Comparison of ENCODE assay signal across 1 cellular context in the genomic region with DNA sequence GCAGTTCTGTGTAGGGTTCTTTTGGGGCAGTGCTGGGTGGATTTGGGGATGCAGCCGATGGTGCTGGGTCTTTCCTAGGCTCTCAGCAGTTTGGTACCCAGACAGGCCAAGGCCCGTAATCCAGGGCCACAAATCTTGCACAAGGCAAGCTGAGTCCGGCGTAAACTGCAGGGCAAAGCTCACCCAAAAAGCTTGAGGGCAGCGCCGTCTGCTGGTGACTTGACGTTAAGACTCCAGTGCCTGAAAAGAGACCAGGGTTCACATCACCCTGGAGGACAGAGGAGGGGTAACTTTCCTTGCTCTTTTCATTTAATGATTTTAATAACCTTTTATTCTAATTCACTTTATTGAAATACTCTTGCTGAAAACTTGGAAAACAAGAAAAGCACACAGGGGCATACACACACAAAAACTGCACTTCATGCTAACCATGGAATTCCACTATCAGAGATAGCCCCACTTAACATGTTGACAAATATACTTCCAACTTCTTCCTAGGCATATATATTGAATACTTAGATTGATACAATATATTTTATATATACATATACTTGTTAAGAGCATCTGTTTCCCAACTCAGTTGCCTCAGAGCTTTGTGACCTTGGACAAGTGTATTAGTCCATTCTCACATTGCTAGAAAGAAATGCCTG.
TF ChIP-seq lines count a peak whose summit lies in the region.

No MANE protein-coding gene starts in this region.

TF ChIP-seq in HepG2, 621 proteins besides CTCF, POLR2A, EP300 and RAD21 (continues in another document):
- TF ChIP-seq GATAD1 (CRISPR knock-in tag; IDR thresholded peaks at IDR 0.05): 0 out of 2 replicates have a peak, but pooled peaks have one; percentile 50
- TF ChIP-seq ZNF577 (CRISPR knock-in tag; IDR thresholded peaks at IDR 0.05; ENCODE audit: borderline replicate concordance, low read depth): no peak
- no peak for TF ChIP-seq ZNF362 (CRISPR knock-in tag; IDR thresholded peaks at IDR 0.05; ENCODE audit: borderline replicate concordance)
- TF ChIP-seq, protein P1, sequence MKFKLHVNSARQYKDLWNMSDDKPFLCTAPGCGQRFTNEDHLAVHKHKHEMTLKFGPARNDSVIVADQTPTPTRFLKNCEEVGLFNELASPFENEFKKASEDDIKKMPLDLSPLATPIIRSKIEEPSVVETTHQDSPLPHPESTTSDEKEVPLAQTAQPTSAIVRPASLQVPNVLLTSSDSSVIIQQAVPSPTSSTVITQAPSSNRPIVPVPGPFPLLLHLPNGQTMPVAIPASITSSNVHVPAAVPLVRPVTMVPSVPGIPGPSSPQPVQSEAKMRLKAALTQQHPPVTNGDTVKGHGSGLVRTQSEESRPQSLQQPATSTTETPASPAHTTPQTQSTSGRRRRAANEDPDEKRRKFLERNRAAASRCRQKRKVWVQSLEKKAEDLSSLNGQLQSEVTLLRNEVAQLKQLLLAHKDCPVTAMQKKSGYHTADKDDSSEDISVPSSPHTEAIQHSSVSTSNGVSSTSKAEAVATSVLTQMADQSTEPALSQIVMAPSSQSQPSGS (CRISPR knock-in tag; IDR thresholded peaks at IDR 0.05): no peak
- no peak for TF ChIP-seq MAF1 (CRISPR knock-in tag; IDR thresholded peaks at IDR 0.05; ENCODE audit: borderline replicate concordance)
- 0 out of 2 replicates have a peak, but pooled peaks have one; percentile 34 for TF ChIP-seq ZKSCAN1 (IDR thresholded peaks at IDR 0.05; ENCODE audit: low read length)
- TF ChIP-seq SMARCE1 (IDR thresholded peaks at IDR 0.05; ENCODE audit: borderline replicate concordance): no peak
- TF ChIP-seq NRL (CRISPR knock-in tag; IDR thresholded peaks at IDR 0.05; ENCODE audit: borderline replicate concordance): 0 out of 2 replicates have a peak, but pooled peaks have one; percentile 31
- TF ChIP-seq, protein P2, sequence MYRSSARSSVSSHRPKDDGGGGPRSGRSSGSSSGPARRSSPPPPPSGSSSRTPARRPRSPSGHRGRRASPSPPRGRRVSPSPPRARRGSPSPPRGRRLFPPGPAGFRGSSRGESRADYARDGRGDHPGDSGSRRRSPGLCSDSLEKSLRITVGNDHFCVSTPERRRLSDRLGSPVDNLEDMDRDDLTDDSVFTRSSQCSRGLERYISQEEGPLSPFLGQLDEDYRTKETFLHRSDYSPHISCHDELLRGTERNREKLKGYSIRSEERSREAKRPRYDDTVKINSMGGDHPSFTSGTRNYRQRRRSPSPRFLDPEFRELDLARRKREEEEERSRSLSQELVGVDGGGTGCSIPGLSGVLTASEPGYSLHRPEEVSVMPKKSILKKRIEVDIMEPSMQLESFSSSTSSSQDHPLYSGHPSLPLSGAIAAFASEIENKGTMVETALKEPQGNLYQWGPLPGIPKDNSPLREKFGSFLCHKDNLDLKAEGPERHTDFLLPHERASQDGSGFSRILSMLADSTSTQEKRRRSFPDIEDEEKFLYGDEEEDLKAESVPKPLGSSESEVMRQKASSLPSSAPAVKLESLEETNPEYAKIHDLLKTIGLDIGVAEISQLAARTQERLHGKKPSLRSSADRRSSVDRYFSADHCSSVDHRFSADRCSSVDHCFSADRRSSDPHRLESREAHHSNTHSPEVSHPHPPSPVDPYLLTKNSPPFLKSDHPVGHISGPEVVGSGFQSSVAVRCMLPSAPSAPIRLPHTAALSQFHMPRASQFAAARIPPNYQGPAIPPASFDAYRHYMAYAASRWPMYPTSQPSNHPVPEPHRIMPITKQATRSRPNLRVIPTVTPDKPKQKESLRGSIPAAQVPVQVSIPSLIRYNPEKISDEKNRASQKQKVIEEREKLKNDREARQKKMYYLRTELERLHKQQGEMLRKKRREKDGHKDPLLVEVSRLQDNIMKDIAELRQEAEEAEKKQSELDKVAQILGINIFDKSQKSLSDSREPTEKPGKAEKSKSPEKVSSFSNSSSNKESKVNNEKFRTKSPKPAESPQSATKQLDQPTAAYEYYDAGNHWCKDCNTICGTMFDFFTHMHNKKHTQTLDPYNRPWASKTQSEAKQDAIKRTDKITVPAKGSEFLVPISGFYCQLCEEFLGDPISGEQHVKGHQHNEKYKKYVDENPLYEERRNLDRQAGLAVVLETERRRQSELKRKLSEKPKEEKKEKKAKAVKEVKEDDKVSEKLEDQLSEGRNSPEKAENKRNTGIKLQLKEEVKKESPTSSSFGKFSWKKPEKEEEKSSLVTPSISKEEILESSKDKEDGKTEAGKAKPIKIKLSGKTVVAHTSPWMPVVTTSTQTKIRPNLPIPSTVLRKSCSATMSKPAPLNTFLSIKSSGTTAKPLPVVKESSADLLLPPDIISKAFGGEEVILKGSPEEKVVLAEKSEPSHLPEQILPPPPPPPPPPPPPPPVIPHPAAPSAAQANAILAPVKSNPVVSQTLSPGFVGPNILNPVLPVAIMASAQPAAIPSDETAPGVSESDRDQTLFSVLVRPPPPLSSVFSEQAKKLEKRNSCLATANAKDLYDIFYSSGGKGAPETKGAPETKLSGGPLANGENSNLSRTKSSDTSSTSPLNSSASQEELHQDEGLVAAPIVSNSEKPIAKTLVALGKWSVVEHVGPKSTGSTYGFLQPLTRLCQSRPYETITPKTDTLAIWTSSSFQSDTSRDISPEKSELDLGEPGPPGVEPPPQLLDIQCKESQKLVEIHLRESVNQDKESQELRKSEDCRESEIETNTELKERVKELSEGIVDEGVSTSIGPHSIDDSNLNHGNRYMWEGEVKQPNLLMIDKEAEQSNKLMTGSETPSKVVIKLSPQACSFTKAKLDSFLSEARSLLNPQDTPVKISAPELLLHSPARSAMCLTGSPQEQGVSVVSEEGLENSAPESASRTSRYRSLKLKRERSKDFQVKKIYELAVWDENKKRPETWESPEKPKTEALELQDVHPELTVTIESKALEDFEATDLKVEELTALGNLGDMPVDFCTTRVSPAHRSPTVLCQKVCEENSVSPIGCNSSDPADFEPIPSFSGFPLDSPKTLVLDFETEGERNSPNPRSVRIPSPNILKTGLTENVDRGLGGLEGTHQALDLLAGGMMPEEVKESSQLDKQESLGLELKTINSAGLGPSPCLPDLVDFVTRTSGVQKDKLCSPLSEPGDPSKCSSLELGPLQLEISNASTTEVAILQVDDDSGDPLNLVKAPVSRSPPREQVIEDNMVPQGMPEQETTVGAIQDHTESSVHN (CRISPR knock-in tag; IDR thresholded peaks at IDR 0.05): no peak
- no peak for TF ChIP-seq RFX3 (CRISPR knock-in tag; IDR thresholded peaks at IDR 0.05)
- no peak for TF ChIP-seq NAIF1 (CRISPR knock-in tag; IDR thresholded peaks at IDR 0.05; ENCODE audit: borderline replicate concordance)
- no peak for TF ChIP-seq CENPX (CRISPR knock-in tag; IDR thresholded peaks at IDR 0.05)
- no peak for TF ChIP-seq PHF21A (CRISPR knock-in tag; IDR thresholded peaks at IDR 0.05)
- TF ChIP-seq NFAT5 (CRISPR knock-in tag; IDR thresholded peaks at IDR 0.05): no peak
- no peak for TF ChIP-seq ZSCAN12 (CRISPR knock-in tag; IDR thresholded peaks at IDR 0.05)
- TF ChIP-seq JUNB (CRISPR knock-in tag; IDR thresholded peaks at IDR 0.05; ENCODE audit: borderline replicate concordance): no peak
- 0 out of 4 replicates have a peak, but pooled peaks of 1 of the 2 experiments have one; percentile 1 for TF ChIP-seq MAFK (conservative IDR thresholded peaks at IDR 0.05 in 1 of 2, IDR thresholded peaks at IDR 0.05 in 1 of 2; ENCODE audit: low read length in 2 of 2)
- 0 out of 2 replicates have a peak, but pooled peaks have one; percentile 34 for TF ChIP-seq FOSL2 (CRISPR knock-in tag; IDR thresholded peaks at IDR 0.05)
- TF ChIP-seq RBAK (CRISPR knock-in tag; IDR thresholded peaks at IDR 0.05): no peak
- no peak for TF ChIP-seq ATM (IDR thresholded peaks at IDR 0.05; ENCODE audit: borderline replicate concordance)
- no peak for TF ChIP-seq CHCHD3 (CRISPR knock-in tag; IDR thresholded peaks at IDR 0.05)
- TF ChIP-seq, protein P3, sequence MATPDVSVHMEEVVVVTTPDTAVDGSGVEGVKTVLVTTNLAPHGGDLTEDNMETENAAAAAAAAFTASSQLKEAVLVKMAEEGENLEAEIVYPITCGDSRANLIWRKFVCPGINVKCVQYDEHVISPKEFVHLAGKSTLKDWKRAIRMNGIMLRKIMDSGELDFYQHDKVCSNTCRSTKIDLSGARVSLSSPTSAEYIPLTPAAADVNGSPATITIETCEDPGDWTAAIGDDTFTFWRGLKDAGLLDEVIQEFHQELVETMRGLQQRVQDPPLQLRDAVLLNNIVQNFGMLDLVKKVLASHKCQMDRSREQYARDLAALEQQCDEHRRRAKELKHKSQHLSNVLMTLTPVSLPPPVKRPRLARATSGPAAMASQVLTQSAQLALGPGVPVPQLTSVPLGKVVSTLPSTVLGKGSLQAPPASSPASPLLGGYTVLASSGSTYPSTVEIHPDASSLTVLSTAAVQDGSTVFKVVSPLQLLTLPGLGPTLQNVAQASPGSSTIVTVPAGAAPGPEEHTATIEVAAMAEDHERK (CRISPR knock-in tag; IDR thresholded peaks at IDR 0.05; ENCODE audit: low read depth): no peak
- no peak for TF ChIP-seq ZNF253 (CRISPR knock-in tag; IDR thresholded peaks at IDR 0.05; ENCODE audit: borderline replicate concordance)
- no peak; the same call in 1 of the 2 replicates for TF ChIP-seq HDAC2 (CRISPR knock-in tag; IDR thresholded peaks at IDR 0.05)
- TF ChIP-seq, protein P4, sequence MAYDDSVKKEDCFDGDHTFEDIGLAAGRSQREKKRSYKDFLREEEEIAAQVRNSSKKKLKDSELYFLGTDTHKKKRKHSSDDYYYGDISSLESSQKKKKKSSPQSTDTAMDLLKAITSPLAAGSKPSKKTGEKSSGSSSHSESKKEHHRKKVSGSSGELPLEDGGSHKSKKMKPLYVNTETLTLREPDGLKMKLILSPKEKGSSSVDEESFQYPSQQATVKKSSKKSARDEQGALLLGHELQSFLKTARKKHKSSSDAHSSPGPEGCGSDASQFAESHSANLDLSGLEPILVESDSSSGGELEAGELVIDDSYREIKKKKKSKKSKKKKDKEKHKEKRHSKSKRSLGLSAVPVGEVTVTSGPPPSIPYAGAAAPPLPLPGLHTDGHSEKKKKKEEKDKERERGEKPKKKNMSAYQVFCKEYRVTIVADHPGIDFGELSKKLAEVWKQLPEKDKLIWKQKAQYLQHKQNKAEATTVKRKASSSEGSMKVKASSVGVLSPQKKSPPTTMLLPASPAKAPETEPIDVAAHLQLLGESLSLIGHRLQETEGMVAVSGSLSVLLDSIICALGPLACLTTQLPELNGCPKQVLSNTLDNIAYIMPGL (CRISPR knock-in tag; IDR thresholded peaks at IDR 0.05; ENCODE audit: borderline replicate concordance in 1 of 2, low read depth in 1 of 2): peak in 1 of 2 experiments; percentile 54; a peak in 1 of 4 replicates
- no peak for TF ChIP-seq POLR2AphosphoS2 (IDR thresholded peaks at IDR 0.05; ENCODE audit: low read depth, low read length)
- TF ChIP-seq ZFP36L2 (CRISPR knock-in tag; IDR thresholded peaks at IDR 0.05): 0 out of 2 replicates have a peak, but pooled peaks have one; percentile 47
- TF ChIP-seq KDM3A (CRISPR knock-in tag; IDR thresholded peaks at IDR 0.05; ENCODE audit: low read depth): 0 out of 2 replicates have a peak, but pooled peaks have one; percentile 43
- no peak for TF ChIP-seq ZNF7 (CRISPR knock-in tag; IDR thresholded peaks at IDR 0.05)
- TF ChIP-seq SMAD3 (CRISPR knock-in tag; IDR thresholded peaks at IDR 0.05): 0 out of 2 replicates have a peak, but pooled peaks have one; percentile 49
- no peak for TF ChIP-seq KDM1A (CRISPR knock-in tag; IDR thresholded peaks at IDR 0.05)
- TF ChIP-seq ZKSCAN5 (CRISPR knock-in tag; IDR thresholded peaks at IDR 0.05): no peak
- peak; percentile 32; the same call in 1 of the 2 replicates for TF ChIP-seq ZFX (CRISPR knock-in tag; IDR thresholded peaks at IDR 0.05; ENCODE audit: low read depth)
